Comparison of ENCODE assay signal across 1 cellular context in genomic region chr13:21142766-21143165, GRCh38.
TF ChIP-seq lines count a peak whose summit lies in the region.

No MANE protein-coding gene starts in this region.

TF ChIP-seq in HepG2, 621 proteins besides CTCF, POLR2A, EP300 and RAD21:
- TF ChIP-seq MAFK (conservative IDR thresholded peaks at IDR 0.05 in 1 of 2, IDR thresholded peaks at IDR 0.05 in 1 of 2; ENCODE audit: low read length in 2 of 2) (peak; percentile 78 to 79), ZNF652 (CRISPR knock-in tag; IDR thresholded peaks at IDR 0.05; ENCODE audit: borderline replicate concordance, low read depth) (0 out of 2 replicates have a peak, but pooled peaks have one; percentile 25), MAFF (IDR thresholded peaks at IDR 0.05; ENCODE audit: low read depth, low read length) (peak; percentile 63), ZNF274 (CRISPR knock-in tag; IDR thresholded peaks at IDR 0.05) (no peak)
TF ChIP-seq in HepG2: peak in this region for 3.
